ENCODE assay signal across 10 cellular contexts in genomic region chr11:47378011-47378835, GRCh38. TPM values are rescaled to one million over a fixed set of nuclear protein-coding genes. Genes with fewer than 3 reads are reported as not detected.
A peak's percentile ranks its signal among the peaks of the same experiment; 100 is the strongest.
DNase-seq lines count a peak whose midpoint lies in the region; ATAC-seq and TF ChIP-seq lines count a peak whose summit lies in the region.
"Had no signal": no experiment of that assay in that cellular context is flagged by ENCODE, and none has a peak within 500 bp of the region (broad histone marks: within the 10 kb centered on the region; RNA-seq: fewer than 3 reads in every experiment).

SPI1 (minus strand) TSS chr11:47378547; CDS start chr11:47378353, 194 bp downstream.

- no peak within 1 kb of the TSS for H3K4me3 Mint-ChIP-seq in chondrocyte (ENCODE audit: unreplicated experiment)
- no peak within 1 kb of the TSS for H3K4me3 Mint-ChIP-seq in T-helper 2 cell treated with Interferon-gamma antibody and Interleukin-4, amounts not matched to agents 5 μg/mL and 100 μg/mL, for 36 hours

- peaks cover 4% of the 10 kb centered on the region for H3K4me1 ChIP-seq in osteoblast (ENCODE audit: insufficient read depth, low read length)

- H3K79me2 ChIP-seq in osteoblast (ENCODE audit: insufficient read depth, low read length), result no peaks in the 10 kb centered on the region

- H3K27me3 Mint-ChIP-seq in chondrocyte (ENCODE audit: low read depth), result peaks cover 2% of the 10 kb centered on the region
- no peaks in the 10 kb centered on the region for H3K27me3 Mint-ChIP-seq in T-helper 2 cell treated with Interferon-gamma antibody and Interleukin-4, amounts not matched to agents 5 μg/mL and 100 μg/mL, for 36 hours (ENCODE audit: low read depth)

- H4K20me1 ChIP-seq in osteoblast (ENCODE audit: insufficient read depth, low read length), result no peaks in the 10 kb centered on the region

- no peaks in the 10 kb centered on the region for H3K4me1 Mint-ChIP-seq in chondrocyte (ENCODE audit: low read depth)
- no peaks in the 10 kb centered on the region for H3K4me1 Mint-ChIP-seq in T-helper 2 cell treated with Interferon-gamma antibody and Interleukin-4, amounts not matched to agents 5 μg/mL and 100 μg/mL, for 36 hours (ENCODE audit: low read depth)

- no peak within 1 kb of the TSS for H3K27ac ChIP-seq in osteoblast (ENCODE audit: low read depth, low read length)

- TF ChIP-seq CTCF in chondrocyte (IDR thresholded peaks at IDR 0.05) (no peak), osteoblast (IDR thresholded peaks at IDR 0.05; ENCODE audit: extremely low read depth, low read depth, low read length) (no peak)

- no peaks in the 10 kb centered on the region for H3K36me3 Mint-ChIP-seq in chondrocyte (ENCODE audit: low read depth)
- H3K36me3 Mint-ChIP-seq in T-helper 2 cell treated with Interferon-gamma antibody and Interleukin-4, amounts not matched to agents 5 μg/mL and 100 μg/mL, for 36 hours (ENCODE audit: low read depth), result no peaks in the 10 kb centered on the region

- no peaks in the 10 kb centered on the region for H3K27me3 ChIP-seq in osteoblast (ENCODE audit: insufficient read depth, low read length)

- H3K4me3 ChIP-seq in osteoblast (ENCODE audit: insufficient read depth, low read length), result no peak within 1 kb of the TSS

- ATAC-seq in GM21360 (IDR thresholded peaks at IDR 0.05; ENCODE audit: unreplicated experiment) (peak; percentile 69), HG03521 (IDR thresholded peaks at IDR 0.05; ENCODE audit: unreplicated experiment) (peak; percentile 83)

- no peaks in the 10 kb centered on the region for H3K9me3 Mint-ChIP-seq in chondrocyte (ENCODE audit: low read depth)
- no peaks in the 10 kb centered on the region for H3K9me3 Mint-ChIP-seq in T-helper 2 cell treated with Interferon-gamma antibody and Interleukin-4, amounts not matched to agents 5 μg/mL and 100 μg/mL, for 36 hours

- H2AFZ ChIP-seq in osteoblast (ENCODE audit: low read length), result no peak within 1 kb of the TSS

- H3K36me3 ChIP-seq in osteoblast (ENCODE audit: insufficient read depth, low read length), result no peaks in the 10 kb centered on the region

- H3K27ac Mint-ChIP-seq in chondrocyte (ENCODE audit: unreplicated experiment), result no peak within 1 kb of the TSS
- H3K27ac Mint-ChIP-seq in T-helper 2 cell treated with Interferon-gamma antibody and Interleukin-4, amounts not matched to agents 5 μg/mL and 100 μg/mL, for 36 hours, result no peak within 1 kb of the TSS

- no peaks in the 10 kb centered on the region for H3K9me3 ChIP-seq in osteoblast (ENCODE audit: low read depth, low read length)

- DNase-seq in CMK (ENCODE audit: low read depth) (peak; percentile 91), chondrocyte (ENCODE audit: low spot score) (peak; percentile 87), osteoblast (ENCODE audit: insufficient read length, low spot score, missing footprints) (peak; percentile 45), NCI-H2107 treated with DMSO at 0.1 percent for 48 hours (lab: John Stamatoyannopoulos, UW; ENCODE audit: unreplicated experiment) (no peak)
- DNase-seq in activated naive CD4-positive, alpha-beta T cell treated with Interleukin-2 at 50 U/mL for 16 hours, result no peak
- DNase-seq in T-helper 2 cell treated with Interferon-gamma antibody and Interleukin-4, amounts not matched to agents 5 μg/mL and 100 μg/mL, for 36 hours (ENCODE audit: low spot score), result no peak

- no peak within 1 kb of the TSS for H3K4me2 ChIP-seq in osteoblast (ENCODE audit: insufficient read depth, low read length)

RNA-seq across cellular contexts. Expression of gene SPI1, which starts in this region (rescaled TPM):
- total RNA-seq in chondrocyte (not detected in 3 replicates), osteoblast (not detected in 2 replicates)
- total RNA-seq: Daoy, myocyte had no signal

Comparison
In these comparisons a context has a peak if more than half of its experiments do, and no peak if none do; other contexts are left out.
1. Peak in DNase-seq in chondrocyte; RNA of the gene not detected or under 1 TPM.
2. Peak in DNase-seq in osteoblast; RNA of the gene not detected or under 1 TPM.